31 cellular contexts compared by ENCODE assay signal in the genomic region with DNA sequence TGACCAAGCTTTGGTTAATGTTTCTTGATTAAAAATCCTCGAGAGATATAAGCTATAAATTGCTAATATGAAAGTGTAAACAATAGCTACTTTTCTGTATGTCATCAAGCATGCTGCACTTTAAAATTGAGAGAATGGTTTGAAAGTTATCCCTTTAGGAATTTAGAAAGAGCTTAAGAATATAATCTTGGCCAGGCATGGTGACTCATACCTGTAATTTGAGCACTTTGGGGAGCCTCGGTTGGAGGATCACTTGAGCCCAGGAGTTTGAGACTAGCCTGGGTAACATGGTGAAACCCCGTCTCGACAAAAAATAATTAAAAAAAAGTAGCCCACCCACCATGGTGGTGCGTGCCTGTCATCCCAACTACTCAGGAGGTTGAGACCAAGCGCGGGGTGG. TPM values are rescaled to one million over a fixed set of nuclear protein-coding genes. Genes with fewer than 3 reads are reported as not detected.
"Had no signal": no experiment of that assay in that cellular context is flagged by ENCODE, and none has a peak within 500 bp of the region (broad histone marks: within the 10 kb centered on the region; RNA-seq: fewer than 3 reads in every experiment).

No MANE protein-coding gene starts in this region.

- DNase-seq: activated CD4-positive, alpha-beta memory T cell treated with anti-CD3 and anti-CD28 coated beads, Interleukin-2, amount 10 ng/mL, durations not matched to agents 7 days and 5 days; activated CD4-positive, alpha-beta T cell treated with anti-CD3 and anti-CD28 coated beads, Interleukin-2, amount 10 ng/mL, durations not matched to agents 24 days and 14 days; activated CD8-positive, alpha-beta memory T cell treated with anti-CD3 and anti-CD28 coated beads, Interleukin-2, amount 10 ng/mL, durations not matched to agents 7 days and 5 days; activated effector memory CD4-positive, alpha-beta T cell treated with anti-CD3 and anti-CD28 coated beads, Interleukin-2, amount 50 U/mL, for 16 hours; activated naive CD4-positive, alpha-beta T cell treated with anti-CD3 and anti-CD28 coated beads, Interleukin-2, amount 10 ng/mL, durations not matched to agents 7 days and 5 days; activated T-cell treated with anti-CD3 and anti-CD28 coated beads for 4 hours; anterior cingulate cortex; caudate nucleus; effector memory CD4-positive, alpha-beta T cell; heart left ventricle; lower lobe of right lung; naive B cell; occipital lobe; posterior cingulate gyrus; stimulated activated CD4-positive, alpha-beta T cell treated with anti-CD3 and anti-CD28 coated beads, Interleukin-4, amount 100 ng/mL, for 24 hours; stimulated activated naive CD4-positive, alpha-beta T cell treated with Interleukin-2 at 50 U/mL for 16 hours; T-cell; upper lobe of left lung had no signal

- H3K36me3 ChIP-seq: heart left ventricle, lower lobe of right lung, upper lobe of left lung had no signal

- H3K36me3 Mint-ChIP-seq: activated CD8-positive, alpha-beta memory T cell treated with anti-CD3 and anti-CD28 coated beads, Interleukin-2, amount 10 ng/mL, durations not matched to agents 7 days and 5 days; activated naive CD4-positive, alpha-beta T cell treated with anti-CD3 and anti-CD28 coated beads, Interleukin-2, amount 10 ng/mL, durations not matched to agents 7 days and 5 days; brain; naive B cell; T-cell had no signal

- H3K27me3 ChIP-seq: heart left ventricle, upper lobe of left lung had no signal

- H3K27ac Mint-ChIP-seq: activated CD4-positive, alpha-beta memory T cell treated with anti-CD3 and anti-CD28 coated beads, Interleukin-2, amount 10 ng/mL, durations not matched to agents 7 days and 5 days; activated CD4-positive, alpha-beta T cell treated with anti-CD3 and anti-CD28 coated beads, Interleukin-2, amount 10 ng/mL, durations not matched to agents 24 days and 14 days; activated CD8-positive, alpha-beta memory T cell treated with anti-CD3 and anti-CD28 coated beads, Interleukin-2, amount 10 ng/mL, durations not matched to agents 7 days and 5 days; activated naive CD4-positive, alpha-beta T cell treated with anti-CD3 and anti-CD28 coated beads, Interleukin-2, amount 10 ng/mL, durations not matched to agents 7 days and 5 days; brain; naive B cell; T-cell; T-helper 2 cell treated with Interferon-gamma antibody and Interleukin-4, amounts not matched to agents 5 μg/mL and 100 μg/mL, for 36 hours had no signal

- H3K4me3 Mint-ChIP-seq: activated CD4-positive, alpha-beta memory T cell treated with anti-CD3 and anti-CD28 coated beads, Interleukin-2, amount 10 ng/mL, durations not matched to agents 7 days and 5 days; activated CD4-positive, alpha-beta T cell treated with anti-CD3 and anti-CD28 coated beads, Interleukin-2, amount 10 ng/mL, durations not matched to agents 24 days and 14 days; activated CD8-positive, alpha-beta memory T cell treated with anti-CD3 and anti-CD28 coated beads, Interleukin-2, amount 10 ng/mL, durations not matched to agents 7 days and 5 days; activated naive CD4-positive, alpha-beta T cell treated with anti-CD3 and anti-CD28 coated beads, Interleukin-2, amount 10 ng/mL, durations not matched to agents 7 days and 5 days; brain; naive B cell; neural crest cell; T-cell; T-helper 2 cell treated with Interferon-gamma antibody and Interleukin-4, amounts not matched to agents 5 μg/mL and 100 μg/mL, for 36 hours had no signal

- H3K4me3 ChIP-seq: heart left ventricle, lower lobe of right lung, upper lobe of left lung had no signal

- H3K4me1 ChIP-seq: lower lobe of right lung, upper lobe of left lung had no signal

- H3K9me3 Mint-ChIP-seq: activated CD4-positive, alpha-beta memory T cell treated with anti-CD3 and anti-CD28 coated beads, Interleukin-2, amount 10 ng/mL, durations not matched to agents 7 days and 5 days had no signal

- H3K9me3 ChIP-seq: lower lobe of right lung, upper lobe of left lung had no signal

- ATAC-seq: activated CD4-positive, CD25-positive, alpha-beta regulatory T cell treated with anti-CD3 and anti-CD28 coated beads, Interleukin-2, amount 50 U/mL, for 24 hours; activated CD8-positive, alpha-beta memory T cell treated with anti-CD3 and anti-CD28 coated beads, Interleukin-2, amount 10 ng/mL, durations not matched to agents 7 days and 5 days; heart left ventricle; left lobe of liver; lower lobe of right lung; T-cell had no signal

- H3K4me1 Mint-ChIP-seq: activated CD4-positive, alpha-beta memory T cell treated with anti-CD3 and anti-CD28 coated beads, Interleukin-2, amount 10 ng/mL, durations not matched to agents 7 days and 5 days; activated CD4-positive, alpha-beta T cell treated with anti-CD3 and anti-CD28 coated beads, Interleukin-2, amount 10 ng/mL, durations not matched to agents 24 days and 14 days; activated CD8-positive, alpha-beta memory T cell treated with anti-CD3 and anti-CD28 coated beads, Interleukin-2, amount 10 ng/mL, durations not matched to agents 7 days and 5 days; activated naive CD4-positive, alpha-beta T cell treated with anti-CD3 and anti-CD28 coated beads, Interleukin-2, amount 10 ng/mL, durations not matched to agents 7 days and 5 days; brain; naive B cell; T-cell had no signal

- H3K27me3 Mint-ChIP-seq: activated CD4-positive, alpha-beta memory T cell treated with anti-CD3 and anti-CD28 coated beads, Interleukin-2, amount 10 ng/mL, durations not matched to agents 7 days and 5 days; activated CD4-positive, alpha-beta T cell treated with anti-CD3 and anti-CD28 coated beads, Interleukin-2, amount 10 ng/mL, durations not matched to agents 24 days and 14 days; activated CD8-positive, alpha-beta memory T cell treated with anti-CD3 and anti-CD28 coated beads, Interleukin-2, amount 10 ng/mL, durations not matched to agents 7 days and 5 days; activated naive CD4-positive, alpha-beta T cell treated with anti-CD3 and anti-CD28 coated beads, Interleukin-2, amount 10 ng/mL, durations not matched to agents 7 days and 5 days; naive B cell had no signal

- H3K27ac ChIP-seq: heart left ventricle, lower lobe of right lung, upper lobe of left lung, VCaP had no signal

RNA-seq across cellular contexts. Expression of a gene that starts 12.2 kb away (rescaled TPM):
- total RNA-seq: activated CD4-positive, alpha-beta memory T cell treated with anti-CD3 and anti-CD28 coated beads, Interleukin-2, amount 10 ng/mL, durations not matched to agents 7 days and 5 days; activated CD4-positive, alpha-beta T cell treated with anti-CD3 and anti-CD28 coated beads, Interleukin-2, amount 10 ng/mL, durations not matched to agents 24 days and 14 days; activated CD8-positive, alpha-beta memory T cell treated with anti-CD3 and anti-CD28 coated beads, Interleukin-2, amount 10 ng/mL, durations not matched to agents 7 days and 5 days; dermis microvascular lymphatic vessel endothelial cell; heart left ventricle; kidney epithelial cell; lower lobe of right lung; mesenteric fat pad; mucosa of gallbladder; neural crest cell; occipital lobe; renal cortical epithelial cell; subcutaneous adipose tissue; T-cell; upper lobe of left lung had no signal
- polyA plus RNA-seq: esophagus, heart left ventricle had no signal
